In genomic region chr11:20369816-20370215, GRCh38 we compare ENCODE assay signal across 17 cellular contexts.
"Had no signal": no experiment of that assay in that cellular context is flagged by ENCODE, and none has a peak within 500 bp of the region (broad histone marks: within the 10 kb centered on the region; RNA-seq: fewer than 3 reads in every experiment).

No MANE protein-coding gene starts in this region.

- H3K27ac ChIP-seq: heart right ventricle, lower lobe of right lung, ovary, right lobe of liver, testis, VCaP had no signal

- H3K4me3 ChIP-seq: heart right ventricle, lower lobe of right lung, ovary, right lobe of liver, testis had no signal

- H3K9me3 Mint-ChIP-seq: neural crest cell had no signal

- DNase-seq: activated CD4-positive, alpha-beta T cell treated with anti-CD3 and anti-CD28 coated beads for 1 hour; activated CD4-positive, alpha-beta T cell treated with anti-CD3 and anti-CD28 coated beads, Interleukin-2, amount 50 U/mL, for 4 hours; activated gamma-delta T cell treated with Interleukin-2 at 50 U/mL for 16 hours; activated T-cell treated with anti-CD3 and anti-CD28 coated beads, Interleukin-2, amount 50 U/mL, for 48 hours; aorta; cerebellar nuclear complex; effector memory CD4-positive, alpha-beta T cell; heart right ventricle; left colon; lower lobe of right lung; midbrain; ovary; right lobe of liver; stimulated activated naive CD8-positive, alpha-beta T cell treated with anti-CD3 and anti-CD28 coated beads, Interleukin-15, Interleukin-2, amounts not matched to agents 100 U/mL and 50 U/mL, for 24 hours; testis had no signal

- H3K36me3 ChIP-seq: ovary had no signal

- H3K4me3 Mint-ChIP-seq: neural crest cell had no signal

- H3K27me3 ChIP-seq: heart right ventricle, ovary, right lobe of liver, testis had no signal

- ATAC-seq: heart right ventricle; left colon; lower lobe of right lung; right lobe of liver; stimulated activated naive CD8-positive, alpha-beta T cell treated with anti-CD3 and anti-CD28 coated beads, Interleukin-15, Interleukin-2, amounts not matched to agents 100 U/mL and 50 U/mL, for 24 hours had no signal

- H3K9me3 ChIP-seq: heart right ventricle, lower lobe of right lung, ovary, right lobe of liver, testis had no signal
